1 cellular context compared by ENCODE assay signal in genomic region chr19:35775046-35775297, GRCh38.
TF ChIP-seq lines count a peak whose summit lies in the region.

No MANE protein-coding gene starts in this region.

TF ChIP-seq in HepG2, 621 proteins besides CTCF, POLR2A, EP300 and RAD21:
- TF ChIP-seq HDAC1 (CRISPR knock-in tag; IDR thresholded peaks at IDR 0.05): peak; percentile 12; the same call in 1 of the 2 replicates
- TF ChIP-seq TAF1 (CRISPR knock-in tag; IDR thresholded peaks at IDR 0.05): 0 out of 2 replicates have a peak, but pooled peaks have one; percentile 1
- no peak for TF ChIP-seq ZNF83 (CRISPR knock-in tag; IDR thresholded peaks at IDR 0.05; ENCODE audit: borderline replicate concordance)
